Comparison of ENCODE assay signal across 9 cellular contexts in genomic region chr10:5089869-5090268, GRCh38. TPM values are rescaled to one million over a fixed set of nuclear protein-coding genes. Genes with fewer than 3 reads are reported as not detected.
DNase-seq lines count a peak whose midpoint lies in the region; ATAC-seq and TF ChIP-seq lines count a peak whose summit lies in the region.
"Had no signal": no experiment of that assay in that cellular context is flagged by ENCODE, and none has a peak within 500 bp of the region (broad histone marks: within the 10 kb centered on the region; RNA-seq: fewer than 3 reads in every experiment).

No MANE protein-coding gene starts in this region.

- BruUV-seq in A673 (replicated peaks; lab: Mats Ljungman, UMichigan) = no TSS peak

- peak; percentile 43 for TF ChIP-seq CTCF in A673 (conservative IDR thresholded peaks at IDR 0.05; ENCODE audit: low read depth, low read length)
- TF ChIP-seq CTCF in CD4-positive, alpha-beta T cell (IDR thresholded peaks at IDR 0.05) = no peak

- no peak overlapping the region for H3K4me3 Mint-ChIP-seq in CD4-positive, alpha-beta T cell
- H3K4me3 Mint-ChIP-seq: neural crest cell had no signal

- POLR2A ChIA-PET in A673 (lab: Charles Lee; ENCODE audit: low non-redundant PET) = no interaction called here
- POLR2A ChIA-PET in CD4-positive, alpha-beta T cell (lab: Charles Lee) = no interaction called here

- peaks cover 6% of the 10 kb centered on the region for H3K4me1 Mint-ChIP-seq in CD4-positive, alpha-beta T cell (ENCODE audit: low read depth)
- H3K4me1 Mint-ChIP-seq: neural crest cell had no signal

- H3K27me3 Mint-ChIP-seq in CD4-positive, alpha-beta T cell = peaks cover 8% of the 10 kb centered on the region

- H3K4me1 ChIP-seq in A673 (ENCODE audit: insufficient read depth, low read length, poor library complexity, severe bottlenecking) = peaks cover 4% of the 10 kb centered on the region

- H3K27ac ChIP-seq in A673 (ENCODE audit: low read depth, low read length, poor library complexity, severe bottlenecking) = no peak overlapping the region
- peak overlapping the region; percentile 46 for H3K27ac ChIP-seq in epithelial cell of prostate
- no peak overlapping the region for H3K27ac ChIP-seq in CD4-positive, alpha-beta T cell (ENCODE audit: low read depth, low read length)

- ATAC-seq in GM18511 (IDR thresholded peaks at IDR 0.05; ENCODE audit: unreplicated experiment) (peak; percentile 57), HG02970 (IDR thresholded peaks at IDR 0.05; ENCODE audit: low FRiP score, unreplicated experiment) (no peak)
- ATAC-seq in CD4-positive, alpha-beta T cell (ENCODE audit: poor library complexity) = no peak

- intact Hi-C loops in A673 (cut with micrococcal nuclease; ENCODE audit: unreplicated experiment) = loop anchor here (5.0 to 10.0 kb wide), 2 partner anchors 73 to 295 kb away; no protein-coding TSS in a partner anchor
- intact Hi-C loops in CD4-positive, alpha-beta T cell (cut with DNase I, micrococcal nuclease) = loop anchor here (5.0 to 10.0 kb wide), 2 partner anchors 202 to 235 kb away; no protein-coding TSS in a partner anchor

- no peaks in the 10 kb centered on the region for H3K27me3 ChIP-seq in A673 (replicated peaks; ENCODE audit: insufficient read depth, low read depth, low read length, poor library complexity)
- H3K27me3 ChIP-seq in CD4-positive, alpha-beta T cell (ENCODE audit: control insufficient read depth, insufficient read depth, low read length) = peaks cover 7% of the 10 kb centered on the region

- CTCF ChIA-PET in A673 (lab: Charles Lee) = no interaction called here
- CTCF ChIA-PET in CD4-positive, alpha-beta T cell (lab: Charles Lee) = interaction anchor here (1.2 kb wide), 1 partner anchor 8 kb away, joined by 4 read pairs; no protein-coding TSS in a partner anchor

- H3K36me3 Mint-ChIP-seq in CD4-positive, alpha-beta T cell (ENCODE audit: low read depth) = no peaks in the 10 kb centered on the region

- peak; percentile 64 for DNase-seq in A673 (ENCODE audit: low spot score)
- peak; percentile 4 for DNase-seq in NCI-H526 treated with DMSO at 0.1 percent for 48 hours (lab: John Stamatoyannopoulos, UW)
- peak; percentile 55 for DNase-seq in epithelial cell of prostate (ENCODE audit: low read depth, low spot score)
- no peak for DNase-seq in medulla oblongata (ENCODE audit: extremely low spot score)
- no peak for DNase-seq in CD4-positive, alpha-beta T cell
- no peak for DNase-seq in GOT3 (lab: John Stamatoyannopoulos, UW)

- H3K4me3 ChIP-seq in A673 (ENCODE audit: low read depth, low read length, poor library complexity, severe bottlenecking) = no peak overlapping the region

- H3K36me3 ChIP-seq in A673 (ENCODE audit: insufficient read depth, low read length, poor library complexity, severe bottlenecking) = peaks cover 6% of the 10 kb centered on the region

- H3K27ac Mint-ChIP-seq in CD4-positive, alpha-beta T cell = no peak overlapping the region

- H3K9me3 ChIP-seq in A673 (ENCODE audit: low read depth, low read length, poor library complexity, severe bottlenecking) = peaks cover 30% of the 10 kb centered on the region
- H3K9me3 ChIP-seq in CD4-positive, alpha-beta T cell (ENCODE audit: control insufficient read depth, low read length) = peaks cover 5% of the 10 kb centered on the region

- peaks cover 5% of the 10 kb centered on the region for H3K9me3 Mint-ChIP-seq in CD4-positive, alpha-beta T cell

RNA-seq across cellular contexts. Expression of gene AKR1C3, which starts 4.3 kb away (rescaled TPM):
- total RNA-seq in A673 (2021) = 618 and 627 TPM in 2 replicates
- 1 to 10 TPM; 1.9 to 2.0 TPM for total RNA-seq in CD4-positive, alpha-beta T cell

Comparison
In these comparisons a context has a peak if more than half of its experiments do, and no peak if none do; other contexts are left out.
1. DNase-seq: peak in A673 (single experiment), NCI-H526 treated with DMSO at 0.1 percent for 48 hours (single experiment) and epithelial cell of prostate (single experiment); none in medulla oblongata (single experiment), CD4-positive, alpha-beta T cell (0 of 10) and GOT3 (single experiment).
2. RNA of gene AKR1C3, which starts 4.3 kb away (total RNA-seq): 618 to 627 TPM in A673; 1.9 to 2.0 TPM in CD4-positive, alpha-beta T cell; every median in the first group is over 100 times any median in the second.